Comparison of ENCODE assay signal across 17 cellular contexts in genomic region chr10:118966131-118967125, GRCh38.
DNase-seq lines count a peak whose midpoint lies in the region; ATAC-seq and TF ChIP-seq lines count a peak whose summit lies in the region.
"Had no signal": no experiment of that assay in that cellular context is flagged by ENCODE, and none has a peak within 500 bp of the region (broad histone marks: within the 10 kb centered on the region; RNA-seq: fewer than 3 reads in every experiment).

No MANE protein-coding gene starts in this region.

- H3K4me1 Mint-ChIP-seq in glutamatergic neuron (ENCODE audit: low read depth, unreplicated experiment) = peaks cover 34% of the 10 kb centered on the region

- TF ChIP-seq POLR2A in prostate gland (IDR thresholded peaks at IDR 0.05) = no peak

- no peak overlapping the region for H3K4me3 ChIP-seq in subcutaneous abdominal adipose tissue (ENCODE audit: low read depth in 1 of 5, low read length in 5 of 5)
- no peak overlapping the region for H3K4me3 ChIP-seq in prostate gland
- H3K4me3 ChIP-seq: BLaER1 treated with 17β-estradiol and CSF1 and Interleukin-3, amounts not matched to agents 10 nM and 100 nM; pancreas; SJSA1; thoracic aorta had no signal

- 82% methylated on average over 18 of the region's 18 CpGs for WGBS in prostate gland

- ATAC-seq in SK-N-SH treated with all-trans-retinoic acid at 6 μM for 48 hours (peak; percentile 22; the same call in 1 of the 3 replicates), HG03520 (IDR thresholded peaks at IDR 0.05; ENCODE audit: unreplicated experiment) (no peak)
- ATAC-seq: left lobe of liver had no signal

- peaks cover 12% of the 10 kb centered on the region for H3K27me3 Mint-ChIP-seq in glutamatergic neuron (ENCODE audit: unreplicated experiment)

- peaks cover 0 to 4% (median 0%) of the 10 kb centered on the region in 5 donors for H3K9me3 ChIP-seq in subcutaneous abdominal adipose tissue (ENCODE audit: control insufficient read depth in 5 of 5, low read length in 5 of 5)
- H3K9me3 ChIP-seq in prostate gland = no peaks in the 10 kb centered on the region
- H3K9me3 ChIP-seq: BLaER1 treated with 17β-estradiol and CSF1 and Interleukin-3, amounts not matched to agents 10 nM and 100 nM; pancreas; SJSA1; thoracic aorta had no signal

- peaks cover 4% of the 10 kb centered on the region for H3K9me3 Mint-ChIP-seq in glutamatergic neuron (ENCODE audit: unreplicated experiment)
- H3K9me3 Mint-ChIP-seq: HFFc6 had no signal

- H3K4me3 Mint-ChIP-seq in glutamatergic neuron (ENCODE audit: unreplicated experiment) = peak overlapping the region; percentile 17
- H3K4me3 Mint-ChIP-seq: HFFc6 had no signal

- peak overlapping the region; percentile 3 for H3K27ac Mint-ChIP-seq in glutamatergic neuron (ENCODE audit: unreplicated experiment)
- H3K27ac Mint-ChIP-seq: HFFc6 had no signal

- H3K36me3 ChIP-seq in subcutaneous abdominal adipose tissue (ENCODE audit: control insufficient read depth in 5 of 5, insufficient read depth in 5 of 5, low read length in 5 of 5) (no peaks in the 10 kb centered on the region), prostate gland (no peaks in the 10 kb centered on the region)
- H3K36me3 ChIP-seq: BLaER1 treated with 17β-estradiol and CSF1 and Interleukin-3, amounts not matched to agents 10 nM and 100 nM; pancreas; SJSA1; thoracic aorta had no signal

- intact Hi-C loops in prostate gland (cut with DNase I) = no loop called here

- TF ChIP-seq CTCF in glutamatergic neuron (IDR thresholded peaks at IDR 0.05; ENCODE audit: partially characterized antibody, unreplicated experiment) (no peak), prostate gland (IDR thresholded peaks at IDR 0.05) (no peak)

- H3K27ac ChIP-seq in subcutaneous abdominal adipose tissue (ENCODE audit: low read depth, low read length) (peak overlapping the region; percentile 10), prostate gland (no peak overlapping the region)
- H3K27ac ChIP-seq: BLaER1 treated with 17β-estradiol and CSF1 and Interleukin-3, amounts not matched to agents 10 nM and 100 nM; pancreas; SJSA1; thoracic aorta had no signal

- H3K9ac ChIP-seq in subcutaneous abdominal adipose tissue (ENCODE audit: low read length in 5 of 5) = peak overlapping the region in 1 of 5 donors; percentile 11
- H3K9ac ChIP-seq: BLaER1 treated with 17β-estradiol and CSF1 and Interleukin-3, amounts not matched to agents 10 nM and 100 nM had no signal

- H3K27me3 ChIP-seq in subcutaneous abdominal adipose tissue (ENCODE audit: control insufficient read depth in 5 of 5, insufficient read depth in 4 of 5, low read length in 5 of 5) (no peaks in the 10 kb centered on the region), prostate gland (replicated peaks; ENCODE audit: insufficient read depth) (no peaks in the 10 kb centered on the region)
- H3K27me3 ChIP-seq: BLaER1 treated with 17β-estradiol and CSF1 and Interleukin-3, amounts not matched to agents 10 nM and 100 nM; pancreas; SJSA1 had no signal

- peaks cover 8% of the 10 kb centered on the region for H3K36me3 Mint-ChIP-seq in glutamatergic neuron (ENCODE audit: unreplicated experiment)

- H3K4me1 ChIP-seq in subcutaneous abdominal adipose tissue (ENCODE audit: control insufficient read depth in 5 of 5, insufficient read depth in 5 of 5, low read length in 5 of 5) (peaks cover 0 to 17% (median 8%) of the 10 kb centered on the region in 5 donors), prostate gland (replicated peaks) (no peaks in the 10 kb centered on the region)
- H3K4me1 ChIP-seq: pancreas, SJSA1 had no signal

- DNase-seq in glutamatergic neuron (no peak), mesenteric fat pad (ENCODE audit: low spot score) (peak; percentile 68), Ammon's horn (ENCODE audit: low spot score) (no peak), prostate gland (ENCODE audit: low spot score) (no peak)
- no peak for DNase-seq in stimulated activated CD4-positive, alpha-beta T cell treated with anti-CD3 and anti-CD28 coated beads, Interleukin-4, amount 100 ng/mL, for 24 hours
- DNase-seq: effector CD4-positive, alpha-beta T cell; HFFc6; Karpas-422; NCI-H526; pancreas had no signal

TF ChIP-seq in SK-N-SH treated with all-trans-retinoic acid at 6 μM for 48 hours, 23 proteins besides CTCF, POLR2A, EP300 and RAD21 (continues in another document):
- no peak for TF ChIP-seq ESRRG (CRISPR knock-in tag; IDR thresholded peaks at IDR 0.05)
- no peak for TF ChIP-seq ZNF70 (CRISPR knock-in tag; IDR thresholded peaks at IDR 0.05)
- TF ChIP-seq, protein P1, sequence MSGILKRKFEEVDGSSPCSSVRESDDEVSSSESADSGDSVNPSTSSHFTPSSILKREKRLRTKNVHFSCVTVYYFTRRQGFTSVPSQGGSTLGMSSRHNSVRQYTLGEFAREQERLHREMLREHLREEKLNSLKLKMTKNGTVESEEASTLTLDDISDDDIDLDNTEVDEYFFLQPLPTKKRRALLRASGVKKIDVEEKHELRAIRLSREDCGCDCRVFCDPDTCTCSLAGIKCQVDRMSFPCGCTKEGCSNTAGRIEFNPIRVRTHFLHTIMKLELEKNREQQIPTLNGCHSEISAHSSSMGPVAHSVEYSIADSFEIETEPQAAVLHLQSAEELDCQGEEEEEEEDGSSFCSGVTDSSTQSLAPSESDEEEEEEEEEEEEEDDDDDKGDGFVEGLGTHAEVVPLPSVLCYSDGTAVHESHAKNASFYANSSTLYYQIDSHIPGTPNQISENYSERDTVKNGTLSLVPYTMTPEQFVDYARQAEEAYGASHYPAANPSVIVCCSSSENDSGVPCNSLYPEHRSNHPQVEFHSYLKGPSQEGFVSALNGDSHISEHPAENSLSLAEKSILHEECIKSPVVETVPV (CRISPR knock-in tag; IDR thresholded peaks at IDR 0.05) = no peak
- TF ChIP-seq TSHZ2 (CRISPR knock-in tag; IDR thresholded peaks at IDR 0.05) = no peak
- TF ChIP-seq ISL1 (CRISPR knock-in tag; IDR thresholded peaks at IDR 0.05) = no peak
- TF ChIP-seq SNAI2 (CRISPR knock-in tag; IDR thresholded peaks at IDR 0.05) = no peak
- TF ChIP-seq ZNF8 (CRISPR knock-in tag; IDR thresholded peaks at IDR 0.05) = no peak
- TF ChIP-seq CSDC2 (CRISPR knock-in tag; IDR thresholded peaks at IDR 0.05) = no peak
- TF ChIP-seq, protein P2, sequence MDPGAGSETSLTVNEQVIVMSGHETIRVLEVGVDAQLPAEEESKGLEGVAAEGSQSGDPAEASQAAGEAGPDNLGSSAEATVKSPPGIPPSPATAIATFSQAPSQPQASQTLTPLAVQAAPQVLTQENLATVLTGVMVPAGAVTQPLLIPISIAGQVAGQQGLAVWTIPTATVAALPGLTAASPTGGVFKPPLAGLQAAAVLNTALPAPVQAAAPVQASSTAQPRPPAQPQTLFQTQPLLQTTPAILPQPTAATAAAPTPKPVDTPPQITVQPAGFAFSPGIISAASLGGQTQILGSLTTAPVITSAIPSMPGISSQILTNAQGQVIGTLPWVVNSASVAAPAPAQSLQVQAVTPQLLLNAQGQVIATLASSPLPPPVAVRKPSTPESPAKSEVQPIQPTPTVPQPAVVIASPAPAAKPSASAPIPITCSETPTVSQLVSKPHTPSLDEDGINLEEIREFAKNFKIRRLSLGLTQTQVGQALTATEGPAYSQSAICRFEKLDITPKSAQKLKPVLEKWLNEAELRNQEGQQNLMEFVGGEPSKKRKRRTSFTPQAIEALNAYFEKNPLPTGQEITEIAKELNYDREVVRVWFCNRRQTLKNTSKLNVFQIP (CRISPR knock-in tag; IDR thresholded peaks at IDR 0.05; ENCODE audit: borderline replicate concordance, low read depth) = no peak
- no peak for TF ChIP-seq PPARA (CRISPR knock-in tag; IDR thresholded peaks at IDR 0.05; ENCODE audit: borderline replicate concordance)
- no peak for TF ChIP-seq TCF4 (CRISPR knock-in tag; IDR thresholded peaks at IDR 0.05; ENCODE audit: borderline replicate concordance)
- TF ChIP-seq CREB5 (CRISPR knock-in tag; IDR thresholded peaks at IDR 0.05; ENCODE audit: low read depth) = no peak
- no peak for TF ChIP-seq GLIS3 (CRISPR knock-in tag; IDR thresholded peaks at IDR 0.05)
- no peak for TF ChIP-seq TOX (CRISPR knock-in tag; IDR thresholded peaks at IDR 0.05; ENCODE audit: borderline replicate concordance)
- TF ChIP-seq ZNF565 (CRISPR knock-in tag; conservative IDR thresholded peaks at IDR 0.05; ENCODE audit: low read depth) = no peak
